In genomic region chr6:108113557-108114519, GRCh38 we compare ENCODE assay signal across 8 cellular contexts. TPM values are rescaled to one million over a fixed set of nuclear protein-coding genes. Genes with fewer than 3 reads are reported as not detected.
DNase-seq lines count a peak whose midpoint lies in the region; TF ChIP-seq lines count a peak whose summit lies in the region.

No MANE protein-coding gene starts in this region.

- H3K9me3 ChIP-seq in SK-N-MC (ENCODE audit: low read depth, low read length) (no peaks in the 10 kb centered on the region), ectodermal cell (ENCODE audit: control insufficient read depth, low read length) (no peaks in the 10 kb centered on the region), mesenchymal stem cell (ENCODE audit: control insufficient read depth, low read length) (no peaks in the 10 kb centered on the region), uterus (no peaks in the 10 kb centered on the region)

- no peak overlapping the region for H2BK12ac ChIP-seq in mesenchymal stem cell (ENCODE audit: low read length in 2 of 2)

- H2BK5ac ChIP-seq in mesenchymal stem cell (ENCODE audit: low read depth, low read length, poor library complexity, severe bottlenecking) = no peak overlapping the region

- H3K4ac ChIP-seq in mesenchymal stem cell (ENCODE audit: low read depth in 1 of 2, low read length in 2 of 2) = no peak overlapping the region

- H2BK15ac ChIP-seq in mesenchymal stem cell (ENCODE audit: low read depth, poor library complexity, severe bottlenecking) = no peak overlapping the region

- H4K8ac ChIP-seq in mesenchymal stem cell (ENCODE audit: low read length) = no peak overlapping the region

- H3K4me1 ChIP-seq in ectodermal cell (ENCODE audit: control insufficient read depth, insufficient read depth, low read length) (peaks cover 28% of the 10 kb centered on the region), mesenchymal stem cell (ENCODE audit: control insufficient read depth, insufficient read depth, low read depth, low read length) (peaks cover 32% of the 10 kb centered on the region), uterus (peaks cover 0 to 10% of the 10 kb centered on the region in 2 donors)

- TF ChIP-seq POLR2A in uterus (IDR thresholded peaks at IDR 0.05) = no peak

- H4K91ac ChIP-seq in mesenchymal stem cell (ENCODE audit: low read length) = no peak overlapping the region

- peak; percentile 51 for DNase-seq in NCI-H524 (lab: John Stamatoyannopoulos, UW)
- DNase-seq in NCI-H524 treated with DMSO at 0.1 percent for 48 hours (lab: John Stamatoyannopoulos, UW) = no peak
- peak; percentile 22 for DNase-seq in Jurkat, Clone E6-1 (ENCODE audit: low read depth, low spot score)
- DNase-seq in SK-N-MC (ENCODE audit: low read depth, low spot score) = peak; percentile 44
- DNase-seq in mesenchymal stem cell = peak; percentile 69
- peak in 1 of 2 donors; percentile 16 for DNase-seq in uterus
- DNase-seq in activated gamma-delta T cell treated with Interleukin-2 at 50 U/mL for 16 hours = no peak

- H2AFZ ChIP-seq in mesenchymal stem cell (ENCODE audit: low read depth, low read length) = peak overlapping the region; percentile 67

- WGBS in ectodermal cell, 2 experiments = 3 to 5% methylated on average over 39 of the region's 39 CpGs
- WGBS in mesenchymal stem cell = 12% methylated on average over 39 of the region's 39 CpGs

- H3K27ac ChIP-seq in SK-N-MC (no peak overlapping the region), ectodermal cell (ENCODE audit: insufficient read depth, low read depth, low read length, poor library complexity, severe bottlenecking) (no peak overlapping the region), mesenchymal stem cell (ENCODE audit: low read length, poor library complexity, severe bottlenecking) (no peak overlapping the region), uterus (no peak overlapping the region)

- peak overlapping the region; percentile 79 for H3K4me2 ChIP-seq in mesenchymal stem cell (ENCODE audit: low read length, poor library complexity, severe bottlenecking)

- TF ChIP-seq CTCF in uterus (IDR thresholded peaks at IDR 0.05) = peak; percentile 50 to 54 (median 50)

- H3K9ac ChIP-seq in SK-N-MC (ENCODE audit: insufficient read length) (no peak overlapping the region), mesenchymal stem cell (ENCODE audit: low read length) (peak overlapping the region; percentile 60)

- H3K23ac ChIP-seq in mesenchymal stem cell (ENCODE audit: low read length in 2 of 2) = no peak overlapping the region

- H3K79me1 ChIP-seq in mesenchymal stem cell (replicated peaks; ENCODE audit: low read length, poor library complexity, severe bottlenecking) = no peaks in the 10 kb centered on the region

- H3K36me3 ChIP-seq in SK-N-MC (ENCODE audit: insufficient read depth, low read length) = no peaks in the 10 kb centered on the region
- H3K36me3 ChIP-seq in ectodermal cell (ENCODE audit: control insufficient read depth, insufficient read depth, low read length) = no peaks in the 10 kb centered on the region
- H3K36me3 ChIP-seq in mesenchymal stem cell (ENCODE audit: control insufficient read depth in 1 of 2, insufficient read depth in 2 of 2, low read depth in 1 of 2, low read length in 2 of 2) = no peaks in the 10 kb centered on the region
- no peaks in the 10 kb centered on the region for H3K36me3 ChIP-seq in uterus

- intact Hi-C loops in uterus (cut with DNase I; ENCODE audit: low total_unique reads) = loop anchor here (10.0 kb wide), 1 partner anchor 411 kb away; no protein-coding TSS in a partner anchor

- H3K14ac ChIP-seq in mesenchymal stem cell (ENCODE audit: low read length in 2 of 2) = no peak overlapping the region

- H2BK120ac ChIP-seq in mesenchymal stem cell (ENCODE audit: low read depth, low read length) = no peak overlapping the region

- no peak overlapping the region for H3K18ac ChIP-seq in mesenchymal stem cell (ENCODE audit: low read depth in 1 of 2, low read length in 2 of 2)

- H3K4me3 ChIP-seq in Jurkat, Clone E6-1 (ENCODE audit: low read length) = no peak overlapping the region
- H3K4me3 ChIP-seq in SK-N-MC = peak overlapping the region; percentile 54
- peak overlapping the region; percentile 11 for H3K4me3 ChIP-seq in ectodermal cell (ENCODE audit: insufficient read depth, low read depth, low read length)
- peak overlapping the region in 1 of 2 experiments; percentile 72 for H3K4me3 ChIP-seq in mesenchymal stem cell (ENCODE audit: insufficient read depth in 1 of 2, low read depth in 1 of 2, low read length in 2 of 2)
- H3K4me3 ChIP-seq in uterus = peak overlapping the region in 1 of 2 donors; percentile 23

- no peak overlapping the region for H2AK5ac ChIP-seq in mesenchymal stem cell (ENCODE audit: low read length, severe bottlenecking)

- H3K27me3 ChIP-seq in ectodermal cell (ENCODE audit: control insufficient read depth, insufficient read depth, low read length, poor library complexity, severe bottlenecking) (peaks cover 84% of the 10 kb centered on the region), mesenchymal stem cell (ENCODE audit: control insufficient read depth in 1 of 2, insufficient read depth in 1 of 2, low read length in 2 of 2) (peaks cover 66 to 72% of the 10 kb centered on the region in 2 experiments), uterus (peaks cover 10 to 16% of the 10 kb centered on the region in 2 donors)

RNA-seq across cellular contexts. Expression of gene OSTM1, which starts 39.3 kb away (rescaled TPM):
- 24.9 TPM for polyA plus RNA-seq in Jurkat, Clone E6-1 (2012; ENCODE audit: insufficient read depth, insufficient read length)
- polyA plus RNA-seq in ectodermal cell (2013, experiment 1 of 4) = 20.6 TPM
- 24.9 TPM for polyA plus RNA-seq in ectodermal cell (2013, experiment 2 of 4)
- polyA plus RNA-seq in ectodermal cell (2013, experiment 3 of 4) = 23.3 TPM
- polyA plus RNA-seq in ectodermal cell (2013, experiment 4 of 4) = 28.5 TPM
- polyA plus RNA-seq in mesenchymal stem cell (2013, experiment 1 of 2) = 48.2 TPM
- polyA plus RNA-seq in mesenchymal stem cell (2013, experiment 2 of 2) = 48.8 TPM
- total RNA-seq in uterus = 10 to 100 TPM; 26.2 to 92.5 (median 53.7) TPM

RNA-seq across cellular contexts. Expression of gene NR2E1, which starts 52.0 kb away (rescaled TPM):
- polyA plus RNA-seq in Jurkat, Clone E6-1 (2012; ENCODE audit: insufficient read depth, insufficient read length) = not detected
- polyA plus RNA-seq in ectodermal cell (2013, experiment 1 of 4) = 0.63 TPM
- polyA plus RNA-seq in ectodermal cell (2013, experiment 2 of 4) = 1.0 TPM
- polyA plus RNA-seq in ectodermal cell (2013, experiment 3 of 4) = 0.37 TPM
- polyA plus RNA-seq in ectodermal cell (2013, experiment 4 of 4) = 0.73 TPM
- not detected for polyA plus RNA-seq in mesenchymal stem cell (2013, experiment 1 of 2)
- polyA plus RNA-seq in mesenchymal stem cell (2013, experiment 2 of 2) = not detected
- not detected for total RNA-seq in uterus

Comparison
In these comparisons a context has a peak if more than half of its experiments do, and no peak if none do; other contexts are left out.
1. DNase-seq: peak in NCI-H524 (2 of 2), Jurkat, Clone E6-1 (single experiment), SK-N-MC (single experiment) and mesenchymal stem cell (single experiment); none in NCI-H524 treated with DMSO at 0.1 percent for 48 hours (single experiment) and activated gamma-delta T cell treated with Interleukin-2 at 50 U/mL for 16 hours (single experiment).